ENCODE assay signal across 15 cellular contexts in genomic region chr11:67406420-67406968, GRCh38. TPM values are rescaled to one million over a fixed set of nuclear protein-coding genes. Genes with fewer than 3 reads are reported as not detected.
A peak's percentile ranks its signal among the peaks of the same experiment; 100 is the strongest.
DNase-seq lines count a peak whose midpoint lies in the region; FAIRE-seq and TF ChIP-seq lines count a peak whose summit lies in the region.
"Had no signal": no experiment of that assay in that cellular context is flagged by ENCODE, and none has a peak within 500 bp of the region (broad histone marks: within the 10 kb centered on the region; RNA-seq: fewer than 3 reads in every experiment).

No MANE protein-coding gene starts in this region.

- TF ChIP-seq POLR2A in spleen (IDR thresholded peaks at IDR 0.05): no peak
- no peak for TF ChIP-seq POLR2A in testis (IDR thresholded peaks at IDR 0.05)
- no peak for TF ChIP-seq POLR2A in H54 (IDR thresholded peaks at IDR 0.05; ENCODE audit: low read depth, low read length)

- WGBS in spleen, 5 donors: 77 to 83% (median 80%) methylated on average over 4 to 18 of the region's 18 CpGs
- WGBS in testis, 2 donors: 78 to 81% methylated on average over 7 to 18 of the region's 18 CpGs

- peaks cover 42% of the 10 kb centered on the region for H3K36me3 Mint-ChIP-seq in activated CD4-positive, alpha-beta T cell treated with anti-CD3 and anti-CD28 coated beads, Interleukin-2, amount 10 ng/mL, durations not matched to agents 24 days and 14 days (ENCODE audit: low read depth)

- H3K27me3 Mint-ChIP-seq in activated CD4-positive, alpha-beta T cell treated with anti-CD3 and anti-CD28 coated beads, Interleukin-2, amount 10 ng/mL, durations not matched to agents 24 days and 14 days: no peaks in the 10 kb centered on the region

- no peak for FAIRE-seq in H54 (lab: Jason Lieb, UNC)
- FAIRE-seq: A204.1 had no signal

- peak overlapping the region; percentile 90 for H3K4me3 Mint-ChIP-seq in activated CD4-positive, alpha-beta T cell treated with anti-CD3 and anti-CD28 coated beads, Interleukin-2, amount 10 ng/mL, durations not matched to agents 24 days and 14 days

- intact Hi-C loops in activated CD4-positive, alpha-beta T cell treated with anti-CD3 and anti-CD28 coated beads, Interleukin-2, amount 10 ng/mL, durations not matched to agents 24 days and 14 days (cut with micrococcal nuclease): no loop called here
- intact Hi-C loops in spleen (cut with DNase I; ENCODE audit: low total_unique reads) (no loop called here), testis (cut with DNase I; ENCODE audit: low total_unique reads) (loop anchor here (10.0 kb wide), 1 partner anchor 78 kb away; the partner anchor contains the start of gene AIP)

- peak overlapping the region; percentile 93 for H3K27ac ChIP-seq in OCI-LY1 (ENCODE audit: low read depth, low read length, poor library complexity, severe bottlenecking)
- peak overlapping the region; percentile 99 for H3K27ac ChIP-seq in caudate nucleus (ENCODE audit: low read depth, low read length)
- H3K27ac ChIP-seq in spleen: peak overlapping the region; percentile 66 to 99 (median 96)
- H3K27ac ChIP-seq in testis: no peak overlapping the region
- H3K27ac ChIP-seq: hepatocyte had no signal

- H2AFZ ChIP-seq in OCI-LY1 (ENCODE audit: low read length): no peak overlapping the region
- H2AFZ ChIP-seq: hepatocyte had no signal

- no peaks in the 10 kb centered on the region for H3K79me2 ChIP-seq in OCI-LY1 (ENCODE audit: insufficient read depth, low read length)
- H3K79me2 ChIP-seq: hepatocyte had no signal

- H3K4me1 Mint-ChIP-seq in activated CD4-positive, alpha-beta T cell treated with anti-CD3 and anti-CD28 coated beads, Interleukin-2, amount 10 ng/mL, durations not matched to agents 24 days and 14 days: peaks cover 65% of the 10 kb centered on the region

- H3K4me1 ChIP-seq in OCI-LY1 (ENCODE audit: insufficient read depth, low read length, severe bottlenecking) (peaks cover 94% of the 10 kb centered on the region), spleen (peaks cover 46 to 97% (median 89%) of the 10 kb centered on the region in 6 donors), testis (peaks cover 5% of the 10 kb centered on the region)

- H3K9ac ChIP-seq in OCI-LY1 (ENCODE audit: low read length): peak overlapping the region; percentile 94; the same call in 1 of the 2 replicates

- no peaks in the 10 kb centered on the region for H3F3A ChIP-seq in OCI-LY1 (ENCODE audit: insufficient read depth, low read length)

- peak overlapping the region; percentile 86 for H3K27ac Mint-ChIP-seq in activated CD4-positive, alpha-beta T cell treated with anti-CD3 and anti-CD28 coated beads, Interleukin-2, amount 10 ng/mL, durations not matched to agents 24 days and 14 days

- no peaks in the 10 kb centered on the region for H3K9me3 Mint-ChIP-seq in activated CD4-positive, alpha-beta T cell treated with anti-CD3 and anti-CD28 coated beads, Interleukin-2, amount 10 ng/mL, durations not matched to agents 24 days and 14 days

- DNase-seq in activated CD4-positive, alpha-beta T cell treated with anti-CD3 and anti-CD28 coated beads, Interleukin-2, amount 10 ng/mL, durations not matched to agents 24 days and 14 days: no peak
- no peak for DNase-seq in activated CD4-positive, alpha-beta T cell treated with anti-CD3 and anti-CD28 coated beads for 4 hours
- DNase-seq in caudate nucleus (lab: John Stamatoyannopoulos, UW) (no peak), spleen (no peak), testis (no peak), cerebellum (ENCODE audit: low spot score) (no peak), H54 (ENCODE audit: insufficient read length, low spot score) (no peak)
- DNase-seq: GOT3, Kasumi-1, left colon had no signal

- TF ChIP-seq CTCF in OCI-LY1 (IDR thresholded peaks at IDR 0.05; ENCODE audit: low read length) (no peak), spleen (IDR thresholded peaks at IDR 0.05 in 8 of 11, conservative IDR thresholded peaks at IDR 0.05 in 3 of 11) (no peak), testis (IDR thresholded peaks at IDR 0.05) (no peak)

- peaks cover 22% of the 10 kb centered on the region; the same call in 1 of the 2 replicates for H3K36me3 ChIP-seq in OCI-LY1 (ENCODE audit: insufficient read depth, low read length)
- peaks cover 0 to 50% (median 6%) of the 10 kb centered on the region in 6 donors for H3K36me3 ChIP-seq in spleen
- no peaks in the 10 kb centered on the region for H3K36me3 ChIP-seq in testis (ENCODE audit: low read depth, missing control alignments)

- no peaks in the 10 kb centered on the region for H3K9me2 ChIP-seq in OCI-LY1 (ENCODE audit: low read depth, low read length)

- H3K4me2 ChIP-seq in OCI-LY1 (ENCODE audit: low read length): peak overlapping the region; percentile 89
- H3K4me2 ChIP-seq: hepatocyte had no signal

- no peaks in the 10 kb centered on the region for H3K9me3 ChIP-seq in OCI-LY1 (ENCODE audit: low read length)
- no peaks in the 10 kb centered on the region for H3K9me3 ChIP-seq in spleen
- H3K9me3 ChIP-seq in testis: no peaks in the 10 kb centered on the region

- H3K27me3 ChIP-seq in OCI-LY1 (ENCODE audit: insufficient read depth, low read length): no peaks in the 10 kb centered on the region
- H3K27me3 ChIP-seq in spleen (replicated peaks in 1 of 7): peaks cover 0 to 28% (median 0%) of the 10 kb centered on the region in 7 donors
- H3K27me3 ChIP-seq in testis: no peaks in the 10 kb centered on the region
- H3K27me3 ChIP-seq: hepatocyte had no signal

- H4K20me1 ChIP-seq in OCI-LY1 (ENCODE audit: insufficient read depth, low read length): no peaks in the 10 kb centered on the region

- H3K4me3 ChIP-seq in OCI-LY1 (ENCODE audit: low read depth, low read length, poor library complexity, severe bottlenecking): peak overlapping the region; percentile 75
- H3K4me3 ChIP-seq in spleen: peak overlapping the region in 6 of 8 donors; percentile 10 to 75 (median 22)
- H3K4me3 ChIP-seq in testis: no peak overlapping the region
- H3K4me3 ChIP-seq: hepatocyte had no signal

RNA-seq across cellular contexts. Expression of gene TBC1D10C, which starts 2.6 kb away (rescaled TPM):
- 115 and 119 TPM in 2 replicates for total RNA-seq in activated CD4-positive, alpha-beta T cell treated with anti-CD3 and anti-CD28 coated beads, Interleukin-2, amount 10 ng/mL, durations not matched to agents 24 days and 14 days
- total RNA-seq in spleen (100 to 1,000 TPM in 4 of 7 donors, 10 to 100 TPM in 3; 66.3 to 132 (median 101) TPM), testis (1 to 10 TPM; 1.8 to 3.8 TPM), cerebellum (not detected)
- polyA plus RNA-seq in spleen (100 to 1,000 TPM; 174 to 270 (median 196) TPM), testis (ENCODE audit: insufficient read depth, low read depth, low replicate concordance) (3.3 TPM)
- total RNA-seq: hepatocyte, renal cortical epithelial cell, RPMI7951 had no signal

RNA-seq across cellular contexts. Expression of gene PPP1CA, which starts 4.8 kb away (rescaled TPM):
- total RNA-seq in activated CD4-positive, alpha-beta T cell treated with anti-CD3 and anti-CD28 coated beads, Interleukin-2, amount 10 ng/mL, durations not matched to agents 24 days and 14 days: 251 and 252 TPM in 2 replicates
- total RNA-seq in spleen: 100 to 1,000 TPM; 147 to 192 (median 157) TPM
- polyA plus RNA-seq in spleen: 100 to 1,000 TPM; 152 to 207 (median 170) TPM
- total RNA-seq in testis: 100 to 1,000 TPM; 100 to 129 TPM
- 79.7 TPM for polyA plus RNA-seq in testis (ENCODE audit: insufficient read depth, low read depth, low replicate concordance)
- total RNA-seq in cerebellum: 41.6 TPM

RNA-seq across cellular contexts. Expression of gene CARNS1, which starts 9.0 kb away (rescaled TPM):
- 0.77 and 0.83 TPM in 2 replicates for total RNA-seq in activated CD4-positive, alpha-beta T cell treated with anti-CD3 and anti-CD28 coated beads, Interleukin-2, amount 10 ng/mL, durations not matched to agents 24 days and 14 days
- total RNA-seq in spleen (1 to 10 TPM; 1.9 to 4.4 (median 2.1) TPM), testis (1 to 10 TPM in 1 of 2 donors, under 1 TPM in 1; 0.74 to 1.3 TPM), cerebellum (0.18 TPM)
- polyA plus RNA-seq in spleen (1 to 10 TPM; 1.0 to 2.0 (median 1.8) TPM), testis (ENCODE audit: insufficient read depth, low read depth, low replicate concordance) (1.6 TPM)
- total RNA-seq: RPMI7951 had no signal

RNA-seq across cellular contexts. Expression of gene RAD9A, which starts 14.7 kb away (rescaled TPM):
- 31.6 and 34.3 TPM in 2 replicates for total RNA-seq in activated CD4-positive, alpha-beta T cell treated with anti-CD3 and anti-CD28 coated beads, Interleukin-2, amount 10 ng/mL, durations not matched to agents 24 days and 14 days
- total RNA-seq in spleen (10 to 100 TPM; 21.6 to 37.5 (median 29.7) TPM), testis (10 to 100 TPM; 35.8 to 46.2 TPM), cerebellum (19.6 TPM)
- polyA plus RNA-seq in spleen (10 to 100 TPM; 18.2 to 44.8 (median 37.1) TPM), testis (ENCODE audit: insufficient read depth, low read depth, low replicate concordance) (25.7 TPM)

RNA-seq across cellular contexts. Expression of gene RPS6KB2, which starts 21.8 kb away (rescaled TPM):
- total RNA-seq in activated CD4-positive, alpha-beta T cell treated with anti-CD3 and anti-CD28 coated beads, Interleukin-2, amount 10 ng/mL, durations not matched to agents 24 days and 14 days: 79.3 and 83.1 TPM in 2 replicates
- total RNA-seq in spleen: 10 to 100 TPM; 51.5 to 65.4 (median 55.4) TPM
- polyA plus RNA-seq in spleen: 10 to 100 TPM; 39.5 to 95.0 (median 53.8) TPM
- total RNA-seq in testis: 10 to 100 TPM; 46.5 to 47.4 TPM
- 30.1 TPM for polyA plus RNA-seq in testis (ENCODE audit: insufficient read depth, low read depth, low replicate concordance)
- 15.8 TPM for total RNA-seq in cerebellum

Comparison
In these comparisons a context has a peak if more than half of its experiments do, and no peak if none do; other contexts are left out.
1. H3K27ac ChIP-seq: peak in OCI-LY1 (single experiment), caudate nucleus (single experiment) and spleen (8 of 8); none in testis (0 of 2).
2. H3K4me3 ChIP-seq: peak in OCI-LY1 (single experiment) and spleen (6 of 8); none in testis (0 of 2).
3. RNA of gene TBC1D10C, which starts 2.6 kb away (total RNA-seq): 115 to 119 TPM in activated CD4-positive, alpha-beta T cell treated with anti-CD3 and anti-CD28 coated beads, Interleukin-2, amount 10 ng/mL, durations not matched to agents 24 days and 14 days and 66.3 to 132 TPM in spleen; 1.8 to 3.8 TPM in testis and not detected in cerebellum (single experiment); every median in the first group is over 10 times any median in the second.